ENCODE assay signal across 1 cellular context in genomic region chr16:2779151-2779920, GRCh38.
A peak's percentile ranks its signal among the peaks of the same experiment; 100 is the strongest.
TF ChIP-seq lines count a peak whose summit lies in the region.

No MANE protein-coding gene starts in this region.

TF ChIP-seq in HepG2, 621 proteins besides CTCF, POLR2A, EP300 and RAD21 (continues in another document):
- TF ChIP-seq TFE3 (CRISPR knock-in tag; IDR thresholded peaks at IDR 0.05) (no peak), ZNF282 (IDR thresholded peaks at IDR 0.05; ENCODE audit: partially characterized antibody) (no peak), KDM1A (CRISPR knock-in tag; IDR thresholded peaks at IDR 0.05) (no peak), ZHX2 (IDR thresholded peaks at IDR 0.05; ENCODE audit: low read depth) (no peak), ZHX2 (CRISPR knock-in tag; IDR thresholded peaks at IDR 0.05; ENCODE audit: borderline replicate concordance) (no peak), MTF1 (CRISPR knock-in tag; IDR thresholded peaks at IDR 0.05) (no peak), TOE1 (CRISPR knock-in tag; IDR thresholded peaks at IDR 0.05) (no peak), ZFP62 (CRISPR knock-in tag; IDR thresholded peaks at IDR 0.05) (no peak), TSC22D2 (CRISPR knock-in tag; IDR thresholded peaks at IDR 0.05; ENCODE audit: borderline replicate concordance) (no peak), PHF5A (CRISPR knock-in tag; IDR thresholded peaks at IDR 0.05; ENCODE audit: low read depth, unreplicated experiment) (no peak), FOXP1 (IDR thresholded peaks at IDR 0.05) (no peak), FOXP1 (CRISPR knock-in tag; IDR thresholded peaks at IDR 0.05) (no peak), ZSCAN25 (CRISPR knock-in tag; IDR thresholded peaks at IDR 0.05) (no peak), ZNF546 (CRISPR knock-in tag; conservative IDR thresholded peaks at IDR 0.05) (no peak), ZNF44 (CRISPR knock-in tag; IDR thresholded peaks at IDR 0.05) (no peak), CAMTA2 (CRISPR knock-in tag; IDR thresholded peaks at IDR 0.05; ENCODE audit: borderline replicate concordance) (no peak), ZBTB20 (CRISPR knock-in tag; IDR thresholded peaks at IDR 0.05; ENCODE audit: borderline replicate concordance, low read depth) (no peak), ZNF691 (CRISPR knock-in tag; IDR thresholded peaks at IDR 0.05; ENCODE audit: borderline replicate concordance, low read depth) (no peak), TEAD2 (CRISPR knock-in tag; IDR thresholded peaks at IDR 0.05) (no peak), HOXA3 (CRISPR knock-in tag; IDR thresholded peaks at IDR 0.05) (0 out of 2 replicates have a peak, but pooled peaks have one; percentile 2), ZNF503 (CRISPR knock-in tag; IDR thresholded peaks at IDR 0.05) (no peak), ZNF512 (CRISPR knock-in tag; IDR thresholded peaks at IDR 0.05) (no peak), HDAC2 (CRISPR knock-in tag; IDR thresholded peaks at IDR 0.05) (no peak), ZNF850 (CRISPR knock-in tag; conservative IDR thresholded peaks at IDR 0.05) (no peak), BCL3 (CRISPR knock-in tag; IDR thresholded peaks at IDR 0.05) (no peak), ONECUT2 (CRISPR knock-in tag; IDR thresholded peaks at IDR 0.05) (no peak), MIER3 (CRISPR knock-in tag; IDR thresholded peaks at IDR 0.05; ENCODE audit: borderline replicate concordance) (no peak), GLMP (CRISPR knock-in tag; IDR thresholded peaks at IDR 0.05; ENCODE audit: borderline replicate concordance) (no peak), AHR (CRISPR knock-in tag; IDR thresholded peaks at IDR 0.05) (no peak), MLXIP (CRISPR knock-in tag; IDR thresholded peaks at IDR 0.05; ENCODE audit: borderline replicate concordance) (no peak), ZMAT3 (CRISPR knock-in tag; conservative IDR thresholded peaks at IDR 0.05) (no peak), ZNF326 (CRISPR knock-in tag; IDR thresholded peaks at IDR 0.05; ENCODE audit: borderline replicate concordance) (peak; percentile 85; the same call in 1 of the 2 replicates), YY1 (IDR thresholded peaks at IDR 0.05; ENCODE audit: insufficient read depth, insufficient replicate concordance, low read depth, low read length) (no peak), ZNF224 (CRISPR knock-in tag; IDR thresholded peaks at IDR 0.05) (no peak), ZNF138 (CRISPR knock-in tag; IDR thresholded peaks at IDR 0.05; ENCODE audit: low read depth) (no peak), RNF219 (CRISPR knock-in tag; IDR thresholded peaks at IDR 0.05) (no peak), ATF7 (IDR thresholded peaks at IDR 0.05) (no peak), ATF7 (CRISPR knock-in tag; IDR thresholded peaks at IDR 0.05) (no peak), ZNF775 (CRISPR knock-in tag; IDR thresholded peaks at IDR 0.05; ENCODE audit: borderline replicate concordance) (no peak), PAWR (CRISPR knock-in tag; IDR thresholded peaks at IDR 0.05; ENCODE audit: borderline replicate concordance) (no peak), ISX (CRISPR knock-in tag; conservative IDR thresholded peaks at IDR 0.05) (no peak), FOXM1 (CRISPR knock-in tag; IDR thresholded peaks at IDR 0.05) (no peak)
